Comparison of ENCODE assay signal across 1 cellular context in the genomic region with DNA sequence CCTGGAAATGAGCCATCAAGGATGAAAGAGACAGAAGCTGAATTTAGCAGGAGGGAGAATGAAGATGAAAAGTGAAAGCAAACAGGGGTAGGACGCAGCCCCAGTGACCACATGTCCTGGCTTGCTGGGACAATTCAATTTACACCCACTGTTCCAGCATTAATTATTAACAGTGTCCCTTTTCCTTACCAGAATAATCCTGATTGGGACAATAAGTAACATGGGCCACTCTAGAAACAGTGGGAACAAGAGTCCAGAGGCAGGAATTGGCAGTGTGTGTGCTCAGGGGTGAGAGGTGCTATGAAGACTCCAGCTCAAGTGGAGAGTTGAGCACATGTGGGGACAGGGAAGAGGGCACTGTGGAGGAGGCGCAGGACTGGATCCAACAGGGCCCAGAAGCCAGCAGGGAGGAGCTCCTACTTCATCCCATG.
TF ChIP-seq lines count a peak whose summit lies in the region.

No MANE protein-coding gene starts in this region.

TF ChIP-seq in GM23338, 12 proteins besides CTCF, POLR2A, EP300 and RAD21 (continued from another document):
- TF ChIP-seq, protein P1, sequence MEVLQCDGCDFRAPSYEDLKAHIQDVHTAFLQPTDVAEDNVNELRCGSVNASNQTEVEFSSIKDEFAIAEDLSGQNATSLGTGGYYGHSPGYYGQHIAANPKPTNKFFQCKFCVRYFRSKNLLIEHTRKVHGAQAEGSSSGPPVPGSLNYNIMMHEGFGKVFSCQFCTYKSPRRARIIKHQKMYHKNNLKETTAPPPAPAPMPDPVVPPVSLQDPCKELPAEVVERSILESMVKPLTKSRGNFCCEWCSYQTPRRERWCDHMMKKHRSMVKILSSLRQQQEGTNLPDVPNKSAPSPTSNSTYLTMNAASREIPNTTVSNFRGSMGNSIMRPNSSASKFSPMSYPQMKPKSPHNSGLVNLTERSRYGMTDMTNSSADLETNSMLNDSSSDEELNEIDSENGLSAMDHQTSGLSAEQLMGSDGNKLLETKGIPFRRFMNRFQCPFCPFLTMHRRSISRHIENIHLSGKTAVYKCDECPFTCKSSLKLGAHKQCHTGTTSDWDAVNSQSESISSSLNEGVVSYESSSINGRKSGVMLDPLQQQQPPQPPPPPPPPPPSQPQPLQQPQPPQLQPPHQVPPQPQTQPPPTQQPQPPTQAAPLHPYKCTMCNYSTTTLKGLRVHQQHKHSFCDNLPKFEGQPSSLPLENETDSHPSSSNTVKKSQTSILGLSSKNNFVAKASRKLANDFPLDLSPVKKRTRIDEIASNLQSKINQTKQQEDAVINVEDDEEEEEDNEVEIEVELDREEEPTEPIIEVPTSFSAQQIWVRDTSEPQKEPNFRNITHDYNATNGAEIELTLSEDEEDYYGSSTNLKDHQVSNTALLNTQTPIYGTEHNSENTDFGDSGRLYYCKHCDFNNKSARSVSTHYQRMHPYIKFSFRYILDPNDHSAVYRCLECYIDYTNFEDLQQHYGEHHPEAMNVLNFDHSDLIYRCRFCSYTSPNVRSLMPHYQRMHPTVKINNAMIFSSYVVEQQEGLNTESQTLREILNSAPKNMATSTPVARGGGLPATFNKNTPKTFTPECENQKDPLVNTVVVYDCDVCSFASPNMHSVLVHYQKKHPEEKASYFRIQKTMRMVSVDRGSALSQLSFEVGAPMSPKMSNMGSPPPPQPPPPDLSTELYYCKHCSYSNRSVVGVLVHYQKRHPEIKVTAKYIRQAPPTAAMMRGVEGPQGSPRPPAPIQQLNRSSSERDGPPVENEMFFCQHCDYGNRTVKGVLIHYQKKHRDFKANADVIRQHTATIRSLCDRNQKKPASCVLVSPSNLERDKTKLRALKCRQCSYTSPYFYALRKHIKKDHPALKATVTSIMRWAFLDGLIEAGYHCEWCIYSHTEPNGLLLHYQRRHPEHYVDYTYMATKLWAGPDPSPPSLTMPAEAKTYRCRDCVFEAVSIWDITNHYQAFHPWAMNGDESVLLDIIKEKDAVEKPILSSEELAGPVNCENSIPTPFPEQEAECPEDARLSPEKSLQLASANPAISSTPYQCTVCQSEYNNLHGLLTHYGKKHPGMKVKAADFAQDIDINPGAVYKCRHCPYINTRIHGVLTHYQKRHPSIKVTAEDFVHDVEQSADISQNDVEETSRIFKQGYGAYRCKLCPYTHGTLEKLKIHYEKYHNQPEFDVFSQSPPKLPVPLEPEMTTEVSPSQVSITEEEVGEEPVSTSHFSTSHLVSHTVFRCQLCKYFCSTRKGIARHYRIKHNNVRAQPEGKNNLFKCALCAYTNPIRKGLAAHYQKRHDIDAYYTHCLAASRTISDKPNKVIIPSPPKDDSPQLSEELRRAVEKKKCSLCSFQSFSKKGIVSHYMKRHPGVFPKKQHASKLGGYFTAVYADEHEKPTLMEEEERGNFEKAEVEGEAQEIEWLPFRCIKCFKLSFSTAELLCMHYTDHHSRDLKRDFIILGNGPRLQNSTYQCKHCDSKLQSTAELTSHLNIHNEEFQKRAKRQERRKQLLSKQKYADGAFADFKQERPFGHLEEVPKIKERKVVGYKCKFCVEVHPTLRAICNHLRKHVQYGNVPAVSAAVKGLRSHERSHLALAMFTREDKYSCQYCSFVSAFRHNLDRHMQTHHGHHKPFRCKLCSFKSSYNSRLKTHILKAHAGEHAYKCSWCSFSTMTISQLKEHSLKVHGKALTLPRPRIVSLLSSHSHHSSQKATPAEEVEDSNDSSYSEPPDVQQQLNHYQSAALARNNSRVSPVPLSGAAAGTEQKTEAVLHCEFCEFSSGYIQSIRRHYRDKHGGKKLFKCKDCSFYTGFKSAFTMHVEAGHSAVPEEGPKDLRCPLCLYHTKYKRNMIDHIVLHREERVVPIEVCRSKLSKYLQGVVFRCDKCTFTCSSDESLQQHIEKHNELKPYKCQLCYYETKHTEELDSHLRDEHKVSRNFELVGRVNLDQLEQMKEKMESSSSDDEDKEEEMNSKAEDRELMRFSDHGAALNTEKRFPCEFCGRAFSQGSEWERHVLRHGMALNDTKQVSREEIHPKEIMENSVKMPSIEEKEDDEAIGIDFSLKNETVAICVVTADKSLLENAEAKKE (CRISPR knock-in tag; IDR thresholded peaks at IDR 0.05), result no peak
- TF ChIP-seq, protein P2, sequence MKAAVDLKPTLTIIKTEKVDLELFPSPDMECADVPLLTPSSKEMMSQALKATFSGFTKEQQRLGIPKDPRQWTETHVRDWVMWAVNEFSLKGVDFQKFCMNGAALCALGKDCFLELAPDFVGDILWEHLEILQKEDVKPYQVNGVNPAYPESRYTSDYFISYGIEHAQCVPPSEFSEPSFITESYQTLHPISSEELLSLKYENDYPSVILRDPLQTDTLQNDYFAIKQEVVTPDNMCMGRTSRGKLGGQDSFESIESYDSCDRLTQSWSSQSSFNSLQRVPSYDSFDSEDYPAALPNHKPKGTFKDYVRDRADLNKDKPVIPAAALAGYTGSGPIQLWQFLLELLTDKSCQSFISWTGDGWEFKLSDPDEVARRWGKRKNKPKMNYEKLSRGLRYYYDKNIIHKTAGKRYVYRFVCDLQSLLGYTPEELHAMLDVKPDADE (IDR thresholded peaks at IDR 0.05), result no peak
- no peak for TF ChIP-seq JUNB (IDR thresholded peaks at IDR 0.05; ENCODE audit: unreplicated experiment)
